Comparison of ENCODE assay signal across 1 cellular context in genomic region chr16:87344165-87344930, GRCh38.
TF ChIP-seq lines count a peak whose summit lies in the region.

No MANE protein-coding gene starts in this region.

TF ChIP-seq in K562, 482 proteins besides CTCF, POLR2A, EP300 and RAD21:
- TF ChIP-seq TRIM28 (IDR thresholded peaks at IDR 0.05) = no peak
- TF ChIP-seq ZZZ3 (IDR thresholded peaks at IDR 0.05) = no peak
- TF ChIP-seq POLR2G (IDR thresholded peaks at IDR 0.05; ENCODE audit: low read depth, low read length) = peak; percentile 7; the same call in 1 of the 2 replicates
